In the genomic region with DNA sequence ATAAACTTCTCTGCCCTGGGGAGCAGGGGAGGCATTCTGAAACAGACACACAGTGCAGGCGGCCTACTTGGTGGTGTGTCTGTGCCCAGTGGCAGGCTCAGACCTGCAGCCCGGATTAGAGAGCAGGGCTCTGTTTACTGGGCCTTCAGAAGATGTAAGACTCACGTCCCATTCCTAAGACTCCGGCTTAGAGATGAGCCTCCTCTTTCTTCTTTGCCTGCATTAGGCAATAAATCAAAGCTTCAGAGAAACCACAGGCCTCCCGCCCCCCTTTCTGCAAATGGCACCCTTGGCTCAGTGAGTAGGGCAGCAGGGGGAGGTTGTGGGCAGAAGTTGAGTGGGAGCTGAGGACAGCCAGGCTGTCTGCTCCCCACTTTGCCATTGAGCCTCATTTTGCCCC, we compare ENCODE assay signal across 17 cellular contexts. TPM values are rescaled to one million over a fixed set of nuclear protein-coding genes. Genes with fewer than 3 reads are reported as not detected.
DNase-seq lines count a peak whose midpoint lies in the region; ATAC-seq and TF ChIP-seq lines count a peak whose summit lies in the region.
"Had no signal": no experiment of that assay in that cellular context is flagged by ENCODE, and none has a peak within 500 bp of the region (broad histone marks: within the 10 kb centered on the region; RNA-seq: fewer than 3 reads in every experiment).

No MANE protein-coding gene starts in this region.

- peaks cover 8 to 30% (median 8%) of the 10 kb centered on the region in 3 donors for H3K4me1 ChIP-seq in esophagus squamous epithelium
- no peaks in the 10 kb centered on the region for H3K4me1 ChIP-seq in sigmoid colon
- H3K4me1 ChIP-seq: A549 had no signal

- H3K27me3 Mint-ChIP-seq in natural killer cell (ENCODE audit: low read depth in 2 of 2), result no peaks in the 10 kb centered on the region
- H3K27me3 Mint-ChIP-seq in natural killer cell treated with Interleukin-12 subunit alpha and Interleukin-12 subunit beta and Interleukin-15 and Interleukin-18, amount 100 ng/mL, for 72 hours, result no peaks in the 10 kb centered on the region

- TF ChIP-seq POLR2A in esophagus squamous epithelium (IDR thresholded peaks at IDR 0.05), result no peak
- TF ChIP-seq POLR2A in sigmoid colon (IDR thresholded peaks at IDR 0.05), result no peak

- H3K36me3 Mint-ChIP-seq in natural killer cell, result no peaks in the 10 kb centered on the region
- H3K36me3 Mint-ChIP-seq in natural killer cell treated with Interleukin-12 subunit alpha and Interleukin-12 subunit beta and Interleukin-15 and Interleukin-18, amount 100 ng/mL, for 72 hours, result peaks cover 4% of the 10 kb centered on the region
- H3K36me3 Mint-ChIP-seq in stimulated activated effector memory CD8-positive, alpha-beta T cell treated with anti-CD3 and anti-CD28 coated beads, Interleukin-12 subunit alpha, Interleukin-12 subunit beta, amount 100 ng/mL, for 72 hours, result peaks cover 7% of the 10 kb centered on the region

- intact Hi-C loops in natural killer cell (cut with micrococcal nuclease) (no loop called here), esophagus squamous epithelium (cut with DNase I) (no loop called here), sigmoid colon (cut with DNase I) (no loop called here)

- H3K9me3 Mint-ChIP-seq in natural killer cell, result no peaks in the 10 kb centered on the region
- H3K9me3 Mint-ChIP-seq in natural killer cell treated with Interleukin-12 subunit alpha and Interleukin-12 subunit beta and Interleukin-15 and Interleukin-18, amount 100 ng/mL, for 72 hours, result no peaks in the 10 kb centered on the region
- no peaks in the 10 kb centered on the region for H3K9me3 Mint-ChIP-seq in stimulated activated effector memory CD8-positive, alpha-beta T cell treated with anti-CD3 and anti-CD28 coated beads, Interleukin-12 subunit alpha, Interleukin-12 subunit beta, amount 100 ng/mL, for 72 hours

- ATAC-seq in natural killer cell, result no peak
- ATAC-seq in natural killer cell treated with Interleukin-12 subunit alpha and Interleukin-12 subunit beta and Interleukin-15 and Interleukin-18, amount 100 ng/mL, for 72 hours, result no peak
- ATAC-seq in stimulated activated effector memory CD8-positive, alpha-beta T cell treated with anti-CD3 and anti-CD28 coated beads, Interleukin-12 subunit alpha, Interleukin-12 subunit beta, amount 100 ng/mL, for 72 hours, result no peak
- ATAC-seq in HG03139 (IDR thresholded peaks at IDR 0.05; ENCODE audit: unreplicated experiment), result no peak
- ATAC-seq in HG03571 (IDR thresholded peaks at IDR 0.05; ENCODE audit: unreplicated experiment), result no peak
- ATAC-seq: A549, PC-3 had no signal

- TF ChIP-seq CTCF in natural killer cell (IDR thresholded peaks at IDR 0.05) (no peak), WERI-Rb-1 (IDR thresholded peaks at IDR 0.05; ENCODE audit: low read depth, low read length) (no peak), esophagus squamous epithelium (IDR thresholded peaks at IDR 0.05) (no peak), sigmoid colon (IDR thresholded peaks at IDR 0.05) (no peak)

- no peaks in the 10 kb centered on the region for H3K9me3 ChIP-seq in WERI-Rb-1 (ENCODE audit: severe bottlenecking)
- no peaks in the 10 kb centered on the region for H3K9me3 ChIP-seq in esophagus squamous epithelium
- H3K9me3 ChIP-seq in sigmoid colon, result no peaks in the 10 kb centered on the region
- H3K9me3 ChIP-seq: A549 had no signal

- peak overlapping the region; percentile 11 to 60 for H3K27ac Mint-ChIP-seq in natural killer cell
- H3K27ac Mint-ChIP-seq in natural killer cell treated with Interleukin-12 subunit alpha and Interleukin-12 subunit beta and Interleukin-15 and Interleukin-18, amount 100 ng/mL, for 72 hours, result no peak overlapping the region
- H3K27ac Mint-ChIP-seq in stimulated activated effector memory CD8-positive, alpha-beta T cell treated with anti-CD3 and anti-CD28 coated beads, Interleukin-12 subunit alpha, Interleukin-12 subunit beta, amount 100 ng/mL, for 72 hours, result peak overlapping the region; percentile 54

- no peak overlapping the region for H3K4me3 Mint-ChIP-seq in natural killer cell
- H3K4me3 Mint-ChIP-seq in natural killer cell treated with Interleukin-12 subunit alpha and Interleukin-12 subunit beta and Interleukin-15 and Interleukin-18, amount 100 ng/mL, for 72 hours, result no peak overlapping the region
- H3K4me3 Mint-ChIP-seq in stimulated activated effector memory CD8-positive, alpha-beta T cell treated with anti-CD3 and anti-CD28 coated beads, Interleukin-12 subunit alpha, Interleukin-12 subunit beta, amount 100 ng/mL, for 72 hours, result no peak overlapping the region

- H3K27me3 ChIP-seq in WERI-Rb-1 (ENCODE audit: insufficient read depth, low read depth, severe bottlenecking) (no peaks in the 10 kb centered on the region), esophagus squamous epithelium (peaks cover 0 to 98% (median 0%) of the 10 kb centered on the region in 4 donors), sigmoid colon (peaks cover 0 to 6% (median 0%) of the 10 kb centered on the region in 3 donors)

- DNase-seq in natural killer cell (no peak), WERI-Rb-1 (peak; percentile 98), esophagus squamous epithelium (lab: John Stamatoyannopoulos, UW) (no peak), sigmoid colon (no peak)
- DNase-seq in natural killer cell treated with Interleukin-12 subunit alpha and Interleukin-12 subunit beta and Interleukin-15 and Interleukin-18, amount 100 ng/mL, for 72 hours (ENCODE audit: low spot score), result no peak
- no peak for DNase-seq in stimulated activated effector memory CD8-positive, alpha-beta T cell treated with anti-CD3 and anti-CD28 coated beads, Interleukin-12 subunit alpha, Interleukin-12 subunit beta, amount 100 ng/mL, for 72 hours (ENCODE audit: low spot score in 2 of 2)
- DNase-seq: NCI-H1436, NCI-H2029 treated with DMSO at 0.1 percent for 48 hours, NCI-H2171 treated with DMSO at 0.1 percent for 48 hours, NCI-H446 treated with DMSO at 0.1 percent for 48 hours, PC-3 had no signal

- H3K36me3 ChIP-seq in WERI-Rb-1 (no peaks in the 10 kb centered on the region), esophagus squamous epithelium (no peaks in the 10 kb centered on the region), sigmoid colon (no peaks in the 10 kb centered on the region)

- TF ChIP-seq EP300 in sigmoid colon (IDR thresholded peaks at IDR 0.05), result no peak

- peaks cover 21 to 25% of the 10 kb centered on the region in 2 donors for H3K4me1 Mint-ChIP-seq in natural killer cell
- peaks cover 15 to 27% of the 10 kb centered on the region in 2 donors for H3K4me1 Mint-ChIP-seq in natural killer cell treated with Interleukin-12 subunit alpha and Interleukin-12 subunit beta and Interleukin-15 and Interleukin-18, amount 100 ng/mL, for 72 hours (ENCODE audit: low read depth in 2 of 2)
- peaks cover 23% of the 10 kb centered on the region for H3K4me1 Mint-ChIP-seq in stimulated activated effector memory CD8-positive, alpha-beta T cell treated with anti-CD3 and anti-CD28 coated beads, Interleukin-12 subunit alpha, Interleukin-12 subunit beta, amount 100 ng/mL, for 72 hours

- H3K27ac ChIP-seq in WERI-Rb-1, result peak overlapping the region; percentile 89
- H3K27ac ChIP-seq in esophagus squamous epithelium, result peak overlapping the region in 3 of 4 donors; percentile 14 to 36 (median 28)
- no peak overlapping the region for H3K27ac ChIP-seq in sigmoid colon
- H3K27ac ChIP-seq: C4-2B, HL-60 had no signal

- H3K4me3 ChIP-seq in WERI-Rb-1 (ENCODE audit: low read depth, low read length), result peak overlapping the region; percentile 27
- H3K4me3 ChIP-seq in esophagus squamous epithelium, result no peak overlapping the region
- no peak overlapping the region for H3K4me3 ChIP-seq in sigmoid colon
- H3K4me3 ChIP-seq: A549 had no signal

- 23 to 68% methylated on average over 4 to 5 of the region's 5 CpGs for WGBS in esophagus squamous epithelium, 2 donors
- WGBS in sigmoid colon, 2 donors, result 78 to 91% methylated on average over 5 of the region's 5 CpGs

RNA-seq across cellular contexts. Expression of a gene that starts 35.8 kb away (rescaled TPM):
- 10 to 100 TPM; 58.3 to 65.2 (median 60.9) TPM for total RNA-seq in natural killer cell
- total RNA-seq in natural killer cell treated with Interleukin-12 subunit alpha and Interleukin-12 subunit beta and Interleukin-15 and Interleukin-18, amount 100 ng/mL, for 72 hours, result 1 to 10 TPM; 5.8 to 5.9 TPM
- total RNA-seq in esophagus squamous epithelium, result 1 to 10 TPM in 3 of 4 donors, under 1 TPM in 1; 0.53 to 6.4 (median 2.9) TPM
- under 1 TPM in 2 of 4 donors, not detected in 2; 0.14 to 0.28 TPM for total RNA-seq in sigmoid colon
- 1 to 10 TPM in 1 of 3 donors, not detected in 2; 1.0 TPM for polyA plus RNA-seq in sigmoid colon
- total RNA-seq: SK-MEL-5 had no signal

Comparison
In these comparisons a context has a peak if more than half of its experiments do, and no peak if none do; other contexts are left out.
1. H3K27ac Mint-ChIP-seq: peak in natural killer cell (2 of 2) and stimulated activated effector memory CD8-positive, alpha-beta T cell treated with anti-CD3 and anti-CD28 coated beads, Interleukin-12 subunit alpha, Interleukin-12 subunit beta, amount 100 ng/mL, for 72 hours (single experiment); none in natural killer cell treated with Interleukin-12 subunit alpha and Interleukin-12 subunit beta and Interleukin-15 and Interleukin-18, amount 100 ng/mL, for 72 hours (0 of 2).
2. RNA of a gene that starts 35.8 kb away (total RNA-seq): 58.3 to 65.2 TPM in natural killer cell; 5.8 to 5.9 TPM in natural killer cell treated with Interleukin-12 subunit alpha and Interleukin-12 subunit beta and Interleukin-15 and Interleukin-18, amount 100 ng/mL, for 72 hours, 0.53 to 6.4 TPM in esophagus squamous epithelium and 0.14 to 0.28 TPM in sigmoid colon; every median in the first group is over 4 times any median in the second.
3. H3K27ac ChIP-seq: peak in WERI-Rb-1 (single experiment) and esophagus squamous epithelium (3 of 4); none in sigmoid colon (0 of 4).